In the genomic region with DNA sequence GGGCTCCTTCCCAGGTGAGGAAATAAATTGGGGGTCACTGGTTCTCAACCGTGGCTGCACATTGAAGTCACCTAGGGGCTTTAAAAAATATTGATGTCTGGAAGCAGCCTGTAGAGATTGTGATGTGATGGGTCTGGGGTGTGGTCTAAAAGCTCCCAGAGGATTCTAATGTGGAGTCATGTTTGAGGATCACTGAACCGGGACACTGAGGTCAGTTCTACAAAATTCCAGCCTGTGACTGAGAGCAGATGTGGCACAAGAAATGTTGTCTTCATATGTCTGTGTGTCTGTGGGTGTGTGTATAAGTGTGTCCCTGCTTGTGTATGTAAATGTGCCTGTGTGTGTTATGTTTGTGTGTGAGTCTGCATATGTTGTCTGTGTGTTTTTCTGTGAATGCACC, we compare ENCODE assay signal across 17 cellular contexts.
"Had no signal": no experiment of that assay in that cellular context is flagged by ENCODE, and none has a peak within 500 bp of the region (broad histone marks: within the 10 kb centered on the region; RNA-seq: fewer than 3 reads in every experiment).

No MANE protein-coding gene starts in this region.

- H3K27ac ChIP-seq: colonic mucosa, prostate gland, stomach, thoracic aorta had no signal

- H3K36me3 ChIP-seq: colonic mucosa, prostate gland, stomach, thoracic aorta had no signal

- H3K4me3 Mint-ChIP-seq: activated CD4-positive, alpha-beta memory T cell treated with anti-CD3 and anti-CD28 coated beads for 36 hours; activated naive CD8-positive, alpha-beta T cell treated with anti-CD3 and anti-CD28 coated beads, Interleukin-2, amount 50 U/mL, for 24 hours; naive thymus-derived CD4-positive, alpha-beta T cell had no signal

- H3K27ac Mint-ChIP-seq: activated CD4-positive, alpha-beta memory T cell treated with anti-CD3 and anti-CD28 coated beads for 36 hours; activated naive CD8-positive, alpha-beta T cell treated with anti-CD3 and anti-CD28 coated beads, Interleukin-2, amount 50 U/mL, for 24 hours; naive thymus-derived CD4-positive, alpha-beta T cell had no signal

- H3K9me3 ChIP-seq: colonic mucosa, prostate gland, thoracic aorta had no signal

- H3K9me3 Mint-ChIP-seq: activated naive CD8-positive, alpha-beta T cell treated with anti-CD3 and anti-CD28 coated beads, Interleukin-2, amount 50 U/mL, for 24 hours had no signal

- H3K4me1 ChIP-seq: colonic mucosa, prostate gland had no signal

- ATAC-seq: activated naive CD8-positive, alpha-beta T cell treated with anti-CD3 and anti-CD28 coated beads, Interleukin-2, amount 50 U/mL, for 24 hours; naive thymus-derived CD4-positive, alpha-beta T cell; sciatic nerve had no signal

- H3K4me3 ChIP-seq: colonic mucosa, lung, prostate gland, stomach, thoracic aorta had no signal

- DNase-seq: activated CD4-positive, alpha-beta memory T cell treated with anti-CD3 and anti-CD28 coated beads for 36 hours; activated CD4-positive, alpha-beta T cell treated with anti-CD3 and anti-CD28 coated beads for 1 hour; activated gamma-delta T cell; activated naive CD8-positive, alpha-beta T cell treated with anti-CD3 and anti-CD28 coated beads, Interleukin-2, amount 50 U/mL, for 24 hours; activated T-cell treated with anti-CD3 and anti-CD28 coated beads, Interleukin-2, amount 50 U/mL, for 48 hours; colonic mucosa; hippocampal formation; naive thymus-derived CD4-positive, alpha-beta T cell; stimulated activated CD4-positive, alpha-beta T cell treated with anti-CD3 and anti-CD28 coated beads, Interleukin-4, amount 100 ng/mL, for 1 hour; stimulated activated CD8-positive, alpha-beta memory T cell treated with anti-CD3 and anti-CD28 coated beads, Interleukin-4, amount 100 ng/mL, for 48 hours; stomach had no signal

- H3K36me3 Mint-ChIP-seq: activated CD4-positive, alpha-beta memory T cell treated with anti-CD3 and anti-CD28 coated beads for 36 hours had no signal

- FAIRE-seq: astrocyte, endothelial cell of umbilical vein had no signal
